In genomic region chr17:6683730-6684459, GRCh38 we compare ENCODE assay signal across 1 cellular context.
TF ChIP-seq lines count a peak whose summit lies in the region.

No MANE protein-coding gene starts in this region.

TF ChIP-seq in H1, 55 proteins besides CTCF, POLR2A, EP300 and RAD21:
- no peak for TF ChIP-seq ATF2 (IDR thresholded peaks at IDR 0.05; ENCODE audit: low read length)
- TF ChIP-seq NRF1 (IDR thresholded peaks at IDR 0.05; ENCODE audit: low read depth, low read length): no peak
- no peak for TF ChIP-seq MAX (IDR thresholded peaks at IDR 0.05)
- TF ChIP-seq CTBP2 (IDR thresholded peaks at IDR 0.05; ENCODE audit: borderline replicate concordance, insufficient read depth, insufficient read length, low read length): no peak
- TF ChIP-seq ASH2L (IDR thresholded peaks at IDR 0.05; ENCODE audit: low read length): no peak
- TF ChIP-seq BCL11A (IDR thresholded peaks at IDR 0.05; ENCODE audit: low read depth in 2 of 2, low read length in 2 of 2): no peak
- TF ChIP-seq RFX5 (IDR thresholded peaks at IDR 0.05; ENCODE audit: borderline replicate concordance, low read depth, low read length): no peak
- TF ChIP-seq SRF (IDR thresholded peaks at IDR 0.05; ENCODE audit: low read depth, low read length): no peak
- TF ChIP-seq TAF7 (optimal IDR thresholded peaks at IDR 0.05; ENCODE audit: borderline replicate concordance, low read depth, low read length): no peak
- no peak for TF ChIP-seq MAFK (IDR thresholded peaks at IDR 0.05; ENCODE audit: low read depth, low read length)
- no peak for TF ChIP-seq PHF8 (conservative IDR thresholded peaks at IDR 0.05; ENCODE audit: low read depth, low read length)
- TF ChIP-seq RBBP5 (IDR thresholded peaks at IDR 0.05; ENCODE audit: borderline replicate concordance, low read depth, low read length): no peak
- no peak for TF ChIP-seq SIRT6 (IDR thresholded peaks at IDR 0.05; ENCODE audit: low read length)
- TF ChIP-seq KDM5A (IDR thresholded peaks at IDR 0.05; ENCODE audit: low read length): no peak
- TF ChIP-seq ZNF274 (IDR thresholded peaks at IDR 0.05; ENCODE audit: borderline replicate concordance, extremely low read depth, low read length): no peak
- no peak for TF ChIP-seq SP1 (IDR thresholded peaks at IDR 0.05; ENCODE audit: low read depth, low read length)
- no peak for TF ChIP-seq HDAC6 (IDR thresholded peaks at IDR 0.05; ENCODE audit: low read depth, low read length)
- TF ChIP-seq YY1 (IDR thresholded peaks at IDR 0.05; ENCODE audit: low read depth, low read length): no peak
